1 cellular context compared by ENCODE assay signal in genomic region chr10:3830946-3831345, GRCh38.
TF ChIP-seq lines count a peak whose summit lies in the region.

No MANE protein-coding gene starts in this region.

TF ChIP-seq in IMR-90, 13 proteins besides CTCF, POLR2A, EP300 and RAD21:
- TF ChIP-seq RCOR1 (IDR thresholded peaks at IDR 0.05; ENCODE audit: insufficient replicate concordance, low read length): no peak
- no peak for TF ChIP-seq MAZ (IDR thresholded peaks at IDR 0.05; ENCODE audit: borderline replicate concordance, low read depth, low read length)
- no peak for TF ChIP-seq SMC3 (IDR thresholded peaks at IDR 0.05; ENCODE audit: low read depth, low read length)
- no peak for TF ChIP-seq MAFK (IDR thresholded peaks at IDR 0.05; ENCODE audit: low read depth, low read length)
- no peak for TF ChIP-seq USF2 (IDR thresholded peaks at IDR 0.05; ENCODE audit: low read depth, low read length)
- TF ChIP-seq ELK1 (IDR thresholded peaks at IDR 0.05; ENCODE audit: borderline replicate concordance, low read depth, low read length): no peak
- no peak for TF ChIP-seq CEBPB (IDR thresholded peaks at IDR 0.05; ENCODE audit: low read depth, low read length)
- TF ChIP-seq RFX5 (IDR thresholded peaks at IDR 0.05; ENCODE audit: low read depth, low read length): no peak
- TF ChIP-seq CHD1 (IDR thresholded peaks at IDR 0.05; ENCODE audit: low read depth, low read length): no peak
- TF ChIP-seq MXI1 (IDR thresholded peaks at IDR 0.05; ENCODE audit: borderline replicate concordance, low read depth, low read length): no peak
- TF ChIP-seq BHLHE40 (IDR thresholded peaks at IDR 0.05; ENCODE audit: low read depth, low read length): no peak
- no peak for TF ChIP-seq NFE2L2 (IDR thresholded peaks at IDR 0.05; ENCODE audit: low read depth, low read length)
- TF ChIP-seq FOS (IDR thresholded peaks at IDR 0.05; ENCODE audit: low read depth, low read length): no peak
